In genomic region chr6:138291036-138291848, GRCh38 we compare ENCODE assay signal across 12 cellular contexts.
"Had no signal": no experiment of that assay in that cellular context is flagged by ENCODE, and none has a peak within 500 bp of the region (broad histone marks: within the 10 kb centered on the region; RNA-seq: fewer than 3 reads in every experiment).

No MANE protein-coding gene starts in this region.

- H3K9ac ChIP-seq: parathyroid adenoma had no signal

- H3K27me3 ChIP-seq: thyroid gland had no signal

- H3K4me3 Mint-ChIP-seq: brain; central memory CD8-positive, alpha-beta T cell; memory B cell; nephron progenitor cell had no signal

- H3K4me3 ChIP-seq: thyroid gland had no signal

- H3K27ac ChIP-seq: parathyroid adenoma, thyroid gland had no signal

- H3K79me2 ChIP-seq: parathyroid adenoma had no signal

- H3K4me1 Mint-ChIP-seq: brain; central memory CD8-positive, alpha-beta T cell; nephron progenitor cell had no signal

- H3K9me3 Mint-ChIP-seq: brain; central memory CD8-positive, alpha-beta T cell; memory B cell; nephron progenitor cell had no signal

- DNase-seq: activated CD4-positive, alpha-beta T cell treated with anti-CD3 and anti-CD28 coated beads, Interleukin-2, amount 50 U/mL, for 1 hour; activated naive CD4-positive, alpha-beta T cell treated with anti-CD3 and anti-CD28 coated beads, Interleukin-2, amount 50 U/mL, for 16 hours; activated T-cell treated with anti-CD3 and anti-CD28 coated beads, Interleukin-2, amount 50 U/mL, for 1 hour; erythroblast; nephron progenitor cell; small intestine; T-helper 2 cell; thyroid gland had no signal

- H3K36me3 Mint-ChIP-seq: memory B cell had no signal

- H3K4me1 ChIP-seq: thyroid gland had no signal

- H3K36me3 ChIP-seq: thyroid gland had no signal

- H3K27ac Mint-ChIP-seq: brain, memory B cell, nephron progenitor cell had no signal

- H3K27me3 Mint-ChIP-seq: brain had no signal
